ENCODE assay signal across 1 cellular context in genomic region chr1:94247146-94248094, GRCh38.
TF ChIP-seq lines count a peak whose summit lies in the region.

No MANE protein-coding gene starts in this region.

TF ChIP-seq in K562, 482 proteins besides CTCF, POLR2A, EP300 and RAD21 (continued from another document):
- TF ChIP-seq UBTF (IDR thresholded peaks at IDR 0.05; ENCODE audit: borderline replicate concordance in 1 of 2, low read depth in 2 of 2, low read length in 2 of 2) (0 out of 4 replicates have a peak, but pooled peaks of 1 of the 2 experiments have one; percentile 60), L3MBTL2 (IDR thresholded peaks at IDR 0.05) (peak; percentile 30; the same call in 1 of the 2 replicates), PRMT5 (CRISPR knock-in tag; IDR thresholded peaks at IDR 0.05) (no peak), RBM17 (IDR thresholded peaks at IDR 0.05; ENCODE audit: borderline replicate concordance, low read depth, low read length) (no peak), VEZF1 (CRISPR knock-in tag; IDR thresholded peaks at IDR 0.05) (peak; percentile 24; the same call in 1 of the 2 replicates), ZBTB1 (CRISPR knock-in tag; IDR thresholded peaks at IDR 0.05; ENCODE audit: borderline replicate concordance, low read depth) (peak; percentile 96), HDAC3 (IDR thresholded peaks at IDR 0.05; ENCODE audit: borderline replicate concordance, partially characterized antibody) (no peak), KDM5B (IDR thresholded peaks at IDR 0.05; ENCODE audit: insufficient replicate concordance, low read depth, low read length) (peak; percentile 31), NR0B1 (IDR thresholded peaks at IDR 0.05; ENCODE audit: partially characterized antibody) (no peak), ZNF764 (CRISPR knock-in tag; IDR thresholded peaks at IDR 0.05; ENCODE audit: low read depth) (no peak), XRCC5 (IDR thresholded peaks at IDR 0.05; ENCODE audit: low read depth, low read length) (no peak), KAT2B (IDR thresholded peaks at IDR 0.05; ENCODE audit: low read depth, low read length) (no peak), ZBTB34 (CRISPR knock-in tag; IDR thresholded peaks at IDR 0.05) (peak; percentile 80; the same call in 1 of the 2 replicates), U2AF2 (optimal IDR thresholded peaks at IDR 0.05; ENCODE audit: low read depth, low read length) (no peak), DPF2 (IDR thresholded peaks at IDR 0.05) (no peak), MAZ (CRISPR knock-in tag; conservative IDR thresholded peaks at IDR 0.05 in 1 of 2, IDR thresholded peaks at IDR 0.05 in 1 of 2) (peak in 1 of 2 experiments; percentile 53; a peak in 1 of 4 replicates), CHD4 (IDR thresholded peaks at IDR 0.05; ENCODE audit: insufficient read depth, insufficient replicate concordance, low read depth, low read length, poor library complexity, severe bottlenecking) (no peak), CXXC5 (CRISPR knock-in tag; IDR thresholded peaks at IDR 0.05) (peak; percentile 75), PHF20 (IDR thresholded peaks at IDR 0.05; ENCODE audit: partially characterized antibody) (no peak), ZNF324 (CRISPR knock-in tag; IDR thresholded peaks at IDR 0.05) (no peak), MXI1 (IDR thresholded peaks at IDR 0.05; ENCODE audit: low read depth, low read length) (no peak), ZNF699 (CRISPR knock-in tag; IDR thresholded peaks at IDR 0.05; ENCODE audit: insufficient replicate concordance) (no peak), ZNF274 (IDR thresholded peaks at IDR 0.05; ENCODE audit: borderline replicate concordance, low read depth, low read length) (no peak), TFAP4 (CRISPR knock-in tag; IDR thresholded peaks at IDR 0.05; ENCODE audit: borderline replicate concordance) (peak; percentile 42; the same call in 1 of the 2 replicates), GATAD2A (IDR thresholded peaks at IDR 0.05) (no peak), CCNT2 (IDR thresholded peaks at IDR 0.05; ENCODE audit: borderline replicate concordance, extremely low read depth, insufficient read length, low read depth, low read length) (peak; percentile 35), PML (IDR thresholded peaks at IDR 0.05; ENCODE audit: low read length) (no peak), E2F6 (IDR thresholded peaks at IDR 0.05; ENCODE audit: borderline replicate concordance in 1 of 2, extremely low read depth in 1 of 2, insufficient read depth in 1 of 2, insufficient read length in 1 of 2, low read depth in 1 of 2, low read length in 1 of 2, poor library complexity in 1 of 2, severe bottlenecking in 1 of 2) (peak in 1 of 2 experiments; percentile 59), CTBP1 (IDR thresholded peaks at IDR 0.05; ENCODE audit: borderline replicate concordance) (peak; percentile 86), ZNF830 (CRISPR knock-in tag; IDR thresholded peaks at IDR 0.05) (no peak), ZBTB9 (CRISPR knock-in tag; IDR thresholded peaks at IDR 0.05) (0 out of 2 replicates have a peak, but pooled peaks have one; percentile 71), NRF1 (conservative IDR thresholded peaks at IDR 0.05 in 1 of 2, IDR thresholded peaks at IDR 0.05 in 1 of 2) (peak in 1 of 2 experiments; percentile 82; a peak in 2 of 4 replicates)
